10 cellular contexts compared by ENCODE assay signal in the genomic region with DNA sequence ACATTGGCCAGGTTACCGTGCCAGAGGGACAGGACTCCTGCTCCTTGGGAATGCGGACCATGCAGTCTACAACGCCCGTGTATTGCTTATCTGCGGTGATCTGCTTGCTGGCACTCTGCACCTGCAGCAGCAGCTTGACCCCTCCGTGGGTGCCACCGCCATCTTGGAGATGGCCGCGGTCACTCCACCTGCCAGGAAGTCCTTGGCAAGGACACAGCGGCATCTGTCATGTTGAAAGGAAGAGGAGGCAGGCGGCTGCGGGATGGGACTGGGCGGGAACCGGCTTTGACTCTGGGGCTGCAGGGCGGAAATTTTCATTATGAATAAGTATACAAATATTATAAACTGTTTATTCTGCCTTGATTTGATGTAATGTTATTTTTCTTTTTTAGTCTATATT.
"Had no signal": no experiment of that assay in that cellular context is flagged by ENCODE, and none has a peak within 500 bp of the region (broad histone marks: within the 10 kb centered on the region; RNA-seq: fewer than 3 reads in every experiment).

No MANE protein-coding gene starts in this region.

- FAIRE-seq: H54 had no signal

- H3K27ac ChIP-seq: GM23248 had no signal

- H2AFZ ChIP-seq: GM23248, GM23338 had no signal

- DNase-seq: GM23248, GOT3, H7, H9, HCEC 1CT, HFFc6 had no signal

- H3K4me2 ChIP-seq: GM23338 had no signal

- H3K9ac ChIP-seq: GM23248 had no signal

- H3K4me3 ChIP-seq: GM23248, GM23338, HAP-1 had no signal

- H3K9me3 ChIP-seq: HAP-1 had no signal

- H3K4me1 ChIP-seq: HAP-1 had no signal

- H3K36me3 ChIP-seq: HAP-1 had no signal

- ATAC-seq: GM23338, HCT116 had no signal
